1 cellular context compared by ENCODE assay signal in genomic region chr19:19217110-19217509, GRCh38.
TF ChIP-seq lines count a peak whose summit lies in the region.

No MANE protein-coding gene starts in this region.

TF ChIP-seq in GM12878, 131 proteins besides CTCF, POLR2A, EP300 and RAD21:
- TF ChIP-seq NR2C1 (IDR thresholded peaks at IDR 0.05), result no peak
- peak; percentile 36 for TF ChIP-seq NR2C2 (IDR thresholded peaks at IDR 0.05; ENCODE audit: borderline replicate concordance, control insufficient read depth, insufficient read length, low read depth)
- TF ChIP-seq CBX5 (IDR thresholded peaks at IDR 0.05; ENCODE audit: low read depth), result 0 out of 2 replicates have a peak, but pooled peaks have one; percentile 34
- TF ChIP-seq, protein P1, sequence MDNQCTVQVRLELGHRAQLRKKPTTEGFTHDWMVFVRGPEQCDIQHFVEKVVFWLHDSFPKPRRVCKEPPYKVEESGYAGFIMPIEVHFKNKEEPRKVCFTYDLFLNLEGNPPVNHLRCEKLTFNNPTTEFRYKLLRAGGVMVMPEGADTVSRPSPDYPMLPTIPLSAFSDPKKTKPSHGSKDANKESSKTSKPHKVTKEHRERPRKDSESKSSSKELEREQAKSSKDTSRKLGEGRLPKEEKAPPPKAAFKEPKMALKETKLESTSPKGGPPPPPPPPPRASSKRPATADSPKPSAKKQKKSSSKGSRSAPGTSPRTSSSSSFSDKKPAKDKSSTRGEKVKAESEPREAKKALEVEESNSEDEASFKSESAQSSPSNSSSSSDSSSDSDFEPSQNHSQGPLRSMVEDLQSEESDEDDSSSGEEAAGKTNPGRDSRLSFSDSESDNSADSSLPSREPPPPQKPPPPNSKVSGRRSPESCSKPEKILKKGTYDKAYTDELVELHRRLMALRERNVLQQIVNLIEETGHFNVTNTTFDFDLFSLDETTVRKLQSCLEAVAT (IDR thresholded peaks at IDR 0.05), result peak; percentile 95
- peak in 1 of 2 experiments; percentile 88; a peak in 2 of 4 replicates for TF ChIP-seq SRF (IDR thresholded peaks at IDR 0.05; ENCODE audit: low read depth in 2 of 2, low read length in 2 of 2)
- TF ChIP-seq MEF2A (IDR thresholded peaks at IDR 0.05; ENCODE audit: insufficient read depth, low read depth, low read length), result 0 out of 2 replicates have a peak, but pooled peaks have one; percentile 48
- no peak for TF ChIP-seq ZZZ3 (IDR thresholded peaks at IDR 0.05; ENCODE audit: control insufficient read depth, insufficient read length, low read depth)
